In the genomic region with DNA sequence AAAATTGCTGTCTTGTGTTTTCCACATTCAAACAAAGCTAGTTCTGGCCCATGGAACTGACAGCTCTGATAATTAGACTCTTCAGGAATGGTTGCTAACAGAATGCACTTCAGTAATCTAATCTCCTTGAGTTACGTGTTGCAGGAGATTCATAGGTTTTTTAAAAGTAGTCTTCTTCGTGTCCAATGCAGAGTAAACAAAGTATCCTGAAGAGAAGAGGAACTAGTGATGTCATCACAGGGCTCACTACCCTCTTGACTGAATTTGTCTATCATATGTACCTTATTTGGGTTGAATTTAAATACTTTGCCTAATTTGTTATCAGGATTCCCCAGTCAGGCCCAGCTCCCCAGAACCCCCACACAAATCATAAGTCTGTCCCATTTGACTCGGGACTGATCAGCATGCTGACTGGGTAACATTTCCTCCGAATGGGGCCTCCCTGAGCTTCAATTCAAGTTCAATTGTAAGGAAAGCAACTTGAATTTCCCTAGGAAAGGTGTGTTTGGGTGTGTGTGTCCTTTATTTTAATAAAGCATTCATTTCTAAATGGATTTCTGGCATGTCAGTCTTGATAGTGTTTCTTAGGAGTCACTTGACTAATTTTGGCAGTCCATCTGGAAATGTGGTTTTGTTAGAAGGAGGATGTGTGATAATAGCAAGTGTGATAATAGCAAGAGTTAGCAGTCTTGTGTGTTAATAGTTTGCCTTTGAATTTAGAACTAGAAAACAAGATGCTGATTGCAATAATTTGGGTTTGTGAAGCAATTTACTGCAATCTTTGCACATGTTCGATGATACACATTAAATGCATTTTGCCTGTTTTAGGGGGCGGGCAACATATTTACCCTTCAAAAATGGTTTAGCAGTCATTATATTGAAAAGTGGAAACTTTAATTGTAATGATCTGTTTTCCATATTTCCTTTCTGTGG, we compare ENCODE assay signal across 1 cellular context.
TF ChIP-seq lines count a peak whose summit lies in the region.

No MANE protein-coding gene starts in this region.

TF ChIP-seq in GM12878, 131 proteins besides CTCF, POLR2A, EP300 and RAD21 (continued from another document):
- TF ChIP-seq BACH1 (IDR thresholded peaks at IDR 0.05; ENCODE audit: borderline replicate concordance) (no peak), IRF4 (IDR thresholded peaks at IDR 0.05; ENCODE audit: low read depth, low read length) (no peak)
